Comparison of ENCODE assay signal across 2 cellular contexts in the genomic region with DNA sequence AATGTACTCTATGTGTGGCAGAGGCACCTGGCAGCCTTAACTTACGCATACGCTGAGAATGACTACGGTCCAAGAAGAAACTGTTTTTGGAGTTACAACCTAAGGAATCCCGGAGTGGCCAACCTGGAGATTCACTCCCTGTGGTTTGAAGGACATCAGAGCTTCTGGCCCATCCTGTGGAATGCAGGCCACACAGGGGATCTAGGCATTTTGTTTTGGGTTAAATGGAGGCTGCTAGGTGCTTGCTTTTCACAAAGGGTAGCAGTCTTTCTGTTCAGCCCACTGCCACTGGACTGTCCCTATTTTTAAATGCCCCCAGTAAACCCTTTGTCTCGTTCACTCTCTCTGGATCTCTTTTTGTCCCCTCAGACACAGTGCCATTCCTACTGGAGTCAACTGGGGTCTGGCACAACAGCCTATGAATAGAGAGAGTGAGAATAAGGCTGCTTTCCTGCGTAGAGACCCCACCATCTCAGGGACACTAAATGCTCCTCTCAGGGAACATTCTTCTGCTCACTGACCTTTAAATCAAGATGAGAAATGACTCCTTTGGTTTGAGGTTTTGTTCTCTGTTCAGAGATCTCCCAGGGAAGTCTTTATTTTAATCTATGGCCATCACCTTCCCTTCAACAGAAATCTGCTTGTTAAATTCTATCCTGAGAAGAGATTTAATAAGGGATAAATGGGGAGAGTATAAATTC.
TF ChIP-seq lines count a peak whose summit lies in the region.

No MANE protein-coding gene starts in this region.

TF ChIP-seq in GM12878, 131 proteins besides CTCF, POLR2A, EP300 and RAD21 (continued from another document):
- no peak for TF ChIP-seq CHD4 (IDR thresholded peaks at IDR 0.05)
- TF ChIP-seq CBFB (IDR thresholded peaks at IDR 0.05; ENCODE audit: low read depth), result peak; percentile 15; the same call in 1 of the 2 replicates
- no peak for TF ChIP-seq MXI1 (IDR thresholded peaks at IDR 0.05; ENCODE audit: low read depth, low read length)
- TF ChIP-seq, protein P1, sequence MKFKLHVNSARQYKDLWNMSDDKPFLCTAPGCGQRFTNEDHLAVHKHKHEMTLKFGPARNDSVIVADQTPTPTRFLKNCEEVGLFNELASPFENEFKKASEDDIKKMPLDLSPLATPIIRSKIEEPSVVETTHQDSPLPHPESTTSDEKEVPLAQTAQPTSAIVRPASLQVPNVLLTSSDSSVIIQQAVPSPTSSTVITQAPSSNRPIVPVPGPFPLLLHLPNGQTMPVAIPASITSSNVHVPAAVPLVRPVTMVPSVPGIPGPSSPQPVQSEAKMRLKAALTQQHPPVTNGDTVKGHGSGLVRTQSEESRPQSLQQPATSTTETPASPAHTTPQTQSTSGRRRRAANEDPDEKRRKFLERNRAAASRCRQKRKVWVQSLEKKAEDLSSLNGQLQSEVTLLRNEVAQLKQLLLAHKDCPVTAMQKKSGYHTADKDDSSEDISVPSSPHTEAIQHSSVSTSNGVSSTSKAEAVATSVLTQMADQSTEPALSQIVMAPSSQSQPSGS (IDR thresholded peaks at IDR 0.05; ENCODE audit: low read length), result peak; percentile 53; the same call in 1 of the 2 replicates
- TF ChIP-seq CHD2 (IDR thresholded peaks at IDR 0.05; ENCODE audit: borderline replicate concordance, low read depth, low read length), result no peak
- peak; percentile 73 for TF ChIP-seq RUNX3 (IDR thresholded peaks at IDR 0.05; ENCODE audit: low read length)

TF ChIP-seq in SK-N-SH treated with all-trans-retinoic acid at 6 μM for 48 hours, 23 proteins besides CTCF, POLR2A, EP300 and RAD21:
- TF ChIP-seq BACH2 (CRISPR knock-in tag; IDR thresholded peaks at IDR 0.05; ENCODE audit: borderline replicate concordance) (no peak), TCF4 (CRISPR knock-in tag; IDR thresholded peaks at IDR 0.05; ENCODE audit: borderline replicate concordance) (no peak), RARB (CRISPR knock-in tag; IDR thresholded peaks at IDR 0.05) (no peak), ZNF8 (CRISPR knock-in tag; IDR thresholded peaks at IDR 0.05) (no peak), ARNTL (CRISPR knock-in tag; IDR thresholded peaks at IDR 0.05; ENCODE audit: borderline replicate concordance, low read depth) (no peak)
- TF ChIP-seq, protein P2, sequence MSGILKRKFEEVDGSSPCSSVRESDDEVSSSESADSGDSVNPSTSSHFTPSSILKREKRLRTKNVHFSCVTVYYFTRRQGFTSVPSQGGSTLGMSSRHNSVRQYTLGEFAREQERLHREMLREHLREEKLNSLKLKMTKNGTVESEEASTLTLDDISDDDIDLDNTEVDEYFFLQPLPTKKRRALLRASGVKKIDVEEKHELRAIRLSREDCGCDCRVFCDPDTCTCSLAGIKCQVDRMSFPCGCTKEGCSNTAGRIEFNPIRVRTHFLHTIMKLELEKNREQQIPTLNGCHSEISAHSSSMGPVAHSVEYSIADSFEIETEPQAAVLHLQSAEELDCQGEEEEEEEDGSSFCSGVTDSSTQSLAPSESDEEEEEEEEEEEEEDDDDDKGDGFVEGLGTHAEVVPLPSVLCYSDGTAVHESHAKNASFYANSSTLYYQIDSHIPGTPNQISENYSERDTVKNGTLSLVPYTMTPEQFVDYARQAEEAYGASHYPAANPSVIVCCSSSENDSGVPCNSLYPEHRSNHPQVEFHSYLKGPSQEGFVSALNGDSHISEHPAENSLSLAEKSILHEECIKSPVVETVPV (CRISPR knock-in tag; IDR thresholded peaks at IDR 0.05), result no peak
- TF ChIP-seq, protein P3, sequence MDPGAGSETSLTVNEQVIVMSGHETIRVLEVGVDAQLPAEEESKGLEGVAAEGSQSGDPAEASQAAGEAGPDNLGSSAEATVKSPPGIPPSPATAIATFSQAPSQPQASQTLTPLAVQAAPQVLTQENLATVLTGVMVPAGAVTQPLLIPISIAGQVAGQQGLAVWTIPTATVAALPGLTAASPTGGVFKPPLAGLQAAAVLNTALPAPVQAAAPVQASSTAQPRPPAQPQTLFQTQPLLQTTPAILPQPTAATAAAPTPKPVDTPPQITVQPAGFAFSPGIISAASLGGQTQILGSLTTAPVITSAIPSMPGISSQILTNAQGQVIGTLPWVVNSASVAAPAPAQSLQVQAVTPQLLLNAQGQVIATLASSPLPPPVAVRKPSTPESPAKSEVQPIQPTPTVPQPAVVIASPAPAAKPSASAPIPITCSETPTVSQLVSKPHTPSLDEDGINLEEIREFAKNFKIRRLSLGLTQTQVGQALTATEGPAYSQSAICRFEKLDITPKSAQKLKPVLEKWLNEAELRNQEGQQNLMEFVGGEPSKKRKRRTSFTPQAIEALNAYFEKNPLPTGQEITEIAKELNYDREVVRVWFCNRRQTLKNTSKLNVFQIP (CRISPR knock-in tag; IDR thresholded peaks at IDR 0.05; ENCODE audit: borderline replicate concordance, low read depth), result no peak
